Comparison of ENCODE assay signal across 15 cellular contexts in genomic region chr6:13702809-13703302, GRCh38. TPM values are rescaled to one million over a fixed set of nuclear protein-coding genes. Genes with fewer than 3 reads are reported as not detected.
A peak's percentile ranks its signal among the peaks of the same experiment; 100 is the strongest.
DNase-seq lines count a peak whose midpoint lies in the region; ATAC-seq and TF ChIP-seq lines count a peak whose summit lies in the region.
"Had no signal": no experiment of that assay in that cellular context is flagged by ENCODE, and none has a peak within 500 bp of the region (broad histone marks: within the 10 kb centered on the region; RNA-seq: fewer than 3 reads in every experiment).

No MANE protein-coding gene starts in this region.

- no peak overlapping the region for H3K27ac Mint-ChIP-seq in CD4-positive, alpha-beta T cell
- H3K27ac Mint-ChIP-seq: activated naive CD8-positive, alpha-beta T cell; neural progenitor cell; stimulated activated effector memory CD8-positive, alpha-beta T cell treated with anti-CD3 and anti-CD28 coated beads, Interleukin-12 subunit alpha, Interleukin-12 subunit beta, amount 100 ng/mL, for 72 hours had no signal

- no peak overlapping the region for H2AFZ ChIP-seq in OCI-LY7 (ENCODE audit: low read length)
- H2AFZ ChIP-seq: neural progenitor cell had no signal

- no peaks in the 10 kb centered on the region for H3K27me3 ChIP-seq in CD4-positive, alpha-beta T cell (ENCODE audit: control insufficient read depth, insufficient read depth, low read length)
- H3K27me3 ChIP-seq: colonic mucosa, gastrocnemius medialis, neural progenitor cell had no signal

- peaks cover 36% of the 10 kb centered on the region for H3K4me1 Mint-ChIP-seq in CD4-positive, alpha-beta T cell (ENCODE audit: low read depth)

- intact Hi-C loops in OCI-LY7 (cut with micrococcal nuclease; ENCODE audit: unreplicated experiment): no loop called here
- intact Hi-C loops in CD4-positive, alpha-beta T cell (cut with DNase I, micrococcal nuclease): loop anchor here in 1 of 2 experiments (5.0 kb wide), 1 partner anchor 41 kb away; no protein-coding TSS in a partner anchor

- peaks cover 15% of the 10 kb centered on the region; the same call in 1 of the 2 replicates for H4K20me1 ChIP-seq in OCI-LY7 (ENCODE audit: insufficient read depth, low read length)

- peaks cover 19% of the 10 kb centered on the region for H3K36me3 ChIP-seq in OCI-LY7 (ENCODE audit: insufficient read depth, low read length)
- H3K36me3 ChIP-seq: colonic mucosa, gastrocnemius medialis, neural progenitor cell had no signal

- no peak overlapping the region for H3K4me3 Mint-ChIP-seq in CD4-positive, alpha-beta T cell
- H3K4me3 Mint-ChIP-seq: activated naive CD8-positive, alpha-beta T cell; neural progenitor cell; stimulated activated effector memory CD8-positive, alpha-beta T cell treated with anti-CD3 and anti-CD28 coated beads, Interleukin-12 subunit alpha, Interleukin-12 subunit beta, amount 100 ng/mL, for 72 hours had no signal

- POLR2A ChIA-PET in GM10248 (lab: Yijun Ruan, JAX): no interaction called here
- POLR2A ChIA-PET in OCI-LY7 (lab: Charles Lee): interaction anchor here (0.6 kb wide), 1 partner anchor 67 kb away, joined by 3 read pairs; no protein-coding TSS in a partner anchor
- POLR2A ChIA-PET in CD4-positive, alpha-beta T cell (lab: Charles Lee): interaction anchor here (1.0 kb wide), 1 partner anchor 22 kb away, joined by 3 read pairs; no protein-coding TSS in a partner anchor

- H3K9me3 ChIP-seq in OCI-LY7 (ENCODE audit: low read length): no peaks in the 10 kb centered on the region
- no peaks in the 10 kb centered on the region for H3K9me3 ChIP-seq in CD4-positive, alpha-beta T cell (ENCODE audit: control insufficient read depth, low read length)
- H3K9me3 ChIP-seq: colonic mucosa, gastrocnemius medialis had no signal

- H3K79me2 ChIP-seq in OCI-LY7 (ENCODE audit: insufficient read depth, low read depth, low read length): peaks cover 98% of the 10 kb centered on the region

- H3K4me1 ChIP-seq in OCI-LY7 (ENCODE audit: insufficient read depth, low read length, poor library complexity, severe bottlenecking): peaks cover 12% of the 10 kb centered on the region

- peaks cover 11% of the 10 kb centered on the region for H3K36me3 Mint-ChIP-seq in CD4-positive, alpha-beta T cell (ENCODE audit: low read depth)

- peak overlapping the region; percentile 38; the same call in 1 of the 2 replicates for H3K4me2 ChIP-seq in OCI-LY7 (ENCODE audit: low read length)
- H3K4me2 ChIP-seq: neural progenitor cell had no signal

- H3K27ac ChIP-seq in OCI-LY7 (ENCODE audit: low read depth, low read length, poor library complexity, severe bottlenecking): peak overlapping the region; percentile 13
- no peak overlapping the region for H3K27ac ChIP-seq in CD4-positive, alpha-beta T cell (ENCODE audit: low read depth, low read length)
- H3K27ac ChIP-seq: colonic mucosa, gastrocnemius medialis, neural progenitor cell had no signal

- CTCF ChIA-PET in GM10248 (lab: Yijun Ruan, JAX): interaction anchor here (0.7 to 2.4 kb wide), 3 partner anchors 8 to 364 kb away, joined by 3 to 10 read pairs (median 4); partner anchors contain the start of gene SIRT5
- CTCF ChIA-PET in OCI-LY7 (lab: Charles Lee; ENCODE audit: unreplicated experiment): no interaction called here
- CTCF ChIA-PET in CD4-positive, alpha-beta T cell (lab: Charles Lee): no interaction called here

- BruUV-seq in OCI-LY7 (replicated peaks; lab: Mats Ljungman, UMichigan): no TSS peak

- no peaks in the 10 kb centered on the region for H3K9me3 Mint-ChIP-seq in CD4-positive, alpha-beta T cell
- H3K9me3 Mint-ChIP-seq: stimulated activated effector memory CD8-positive, alpha-beta T cell treated with anti-CD3 and anti-CD28 coated beads, Interleukin-12 subunit alpha, Interleukin-12 subunit beta, amount 100 ng/mL, for 72 hours had no signal

- DNase-seq in GM10248 (ENCODE audit: extremely low spot score) (peak; percentile 41), OCI-LY7 (ENCODE audit: low spot score) (peak; percentile 43), left lobe of liver (ENCODE audit: low spot score) (no peak), HK-2 (ENCODE audit: unreplicated experiment) (no peak), NCI-H748 (lab: John Stamatoyannopoulos, UW; ENCODE audit: unreplicated experiment) (no peak)
- DNase-seq in CD4-positive, alpha-beta T cell: no peak
- DNase-seq: activated CD8-positive, alpha-beta memory T cell treated with anti-CD3 and anti-CD28 coated beads for 24 hours; colonic mucosa; gastrocnemius medialis had no signal

- ATAC-seq in HG02981 (IDR thresholded peaks at IDR 0.05; ENCODE audit: unreplicated experiment) (peak; percentile 44), left lobe of liver (peak; percentile 19), GM18520 (IDR thresholded peaks at IDR 0.05; ENCODE audit: unreplicated experiment) (no peak)
- no peak for ATAC-seq in CD4-positive, alpha-beta T cell (ENCODE audit: poor library complexity)
- ATAC-seq: gastrocnemius medialis, SK-N-SH treated with all-trans-retinoic acid at 6 μM for 48 hours had no signal

- H3K4me3 ChIP-seq in OCI-LY7 (ENCODE audit: low read depth, low read length, poor library complexity, severe bottlenecking): no peak overlapping the region
- H3K4me3 ChIP-seq: colonic mucosa, gastrocnemius medialis, neural progenitor cell had no signal

- H3K27me3 Mint-ChIP-seq in CD4-positive, alpha-beta T cell: no peaks in the 10 kb centered on the region
- H3K27me3 Mint-ChIP-seq: activated naive CD8-positive, alpha-beta T cell had no signal

- no peaks in the 10 kb centered on the region for H3K9me2 ChIP-seq in OCI-LY7 (ENCODE audit: insufficient read depth, low read length)

- TF ChIP-seq CTCF in GM10248 (IDR thresholded peaks at IDR 0.05; ENCODE audit: control extremely low read depth, extremely low read depth, low read depth, missing control alignments) (no peak), OCI-LY7 (conservative IDR thresholded peaks at IDR 0.05; ENCODE audit: low read length) (no peak)
- TF ChIP-seq CTCF in CD4-positive, alpha-beta T cell (IDR thresholded peaks at IDR 0.05): no peak

RNA-seq across cellular contexts. Expression of gene RANBP9, which starts 8.8 kb away (rescaled TPM):
- 20.5 and 22.2 TPM in 2 replicates for total RNA-seq in OCI-LY7 (2014; rRNA removed; shearing (Covaris generic))
- total RNA-seq in OCI-LY7 (2022) (35.0 and 41.6 TPM in 2 replicates), left lobe of liver (15.5 TPM)
- total RNA-seq in CD4-positive, alpha-beta T cell: 10 to 100 TPM; 60.8 to 62.9 TPM

Comparison
In these comparisons a context has a peak if more than half of its experiments do, and no peak if none do; other contexts are left out.
1. DNase-seq: peak in GM10248 (single experiment) and OCI-LY7 (single experiment); none in left lobe of liver (single experiment), HK-2 (single experiment), NCI-H748 (single experiment) and CD4-positive, alpha-beta T cell (0 of 10).
2. ATAC-seq: peak in HG02981 (single experiment) and left lobe of liver (single experiment); none in GM18520 (single experiment) and CD4-positive, alpha-beta T cell (single experiment).